ENCODE assay signal across 1 cellular context in genomic region chr6:137724018-137724403, GRCh38.
TF ChIP-seq lines count a peak whose summit lies in the region.

No MANE protein-coding gene starts in this region.

TF ChIP-seq in IMR-90, 13 proteins besides CTCF, POLR2A, EP300 and RAD21 (continued from another document):
- TF ChIP-seq USF2 (IDR thresholded peaks at IDR 0.05; ENCODE audit: low read depth, low read length), result no peak
- TF ChIP-seq FOS (IDR thresholded peaks at IDR 0.05; ENCODE audit: low read depth, low read length), result no peak
